ENCODE assay signal across 23 cellular contexts in genomic region chr11:32110795-32111194, GRCh38. TPM values are rescaled to one million over a fixed set of nuclear protein-coding genes. Genes with fewer than 3 reads are reported as not detected.
DNase-seq lines count a peak whose midpoint lies in the region; ATAC-seq, FAIRE-seq and TF ChIP-seq lines count a peak whose summit lies in the region.
"Had no signal": no experiment of that assay in that cellular context is flagged by ENCODE, and none has a peak within 500 bp of the region (broad histone marks: within the 10 kb centered on the region; RNA-seq: fewer than 3 reads in every experiment).

No MANE protein-coding gene starts in this region.

- WGBS in HepG2 (ENCODE audit: low lambda C conversion rate), result 0% methylated on average over 2 of the region's 3 CpGs
- WGBS in testis, 2 donors, result 91 to 95% methylated on average over 3 of the region's 3 CpGs

- no peaks in the 10 kb centered on the region for H3K79me2 ChIP-seq in HepG2 (ENCODE audit: insufficient read depth, low read length)

- CTCF ChIA-PET in HepG2 (lab: Yijun Ruan, JAX; ENCODE audit: low intra/inter-chr PET ratio, low total read pairs), result no interaction called here

- H3K4me2 ChIP-seq in HepG2 (ENCODE audit: low read depth, low read length), result no peak overlapping the region
- H3K4me2 ChIP-seq: BLaER1 treated with 17β-estradiol and CSF1 and Interleukin-3, amounts not matched to agents 10 nM and 100 nM; GM23338 had no signal

- TF ChIP-seq CTCF in bronchial epithelial cell (IDR thresholded peaks at IDR 0.05; ENCODE audit: insufficient read depth, low read length, severe bottlenecking), result no peak
- TF ChIP-seq CTCF in HepG2 (CRISPR knock-in tag; IDR thresholded peaks at IDR 0.05), result no peak
- TF ChIP-seq CTCF in testis (IDR thresholded peaks at IDR 0.05), result no peak
- TF ChIP-seq CTCF in uterus (IDR thresholded peaks at IDR 0.05), result no peak

- in situ Hi-C loops in HepG2 (cut with HindIII; ENCODE audit: extremely low pct_ligation_motif_present, low pct_unique_long_range_greater_than_20kb), result no loop called here

- no peak overlapping the region for H3K9ac ChIP-seq in HepG2 (ENCODE audit: insufficient read depth, low read depth, low read length)
- H3K9ac ChIP-seq: BLaER1 treated with 17β-estradiol and CSF1 and Interleukin-3, amounts not matched to agents 10 nM and 100 nM had no signal

- H3K4me1 ChIP-seq in HepG2 (ENCODE audit: insufficient read depth, low read length) (peaks cover 6% of the 10 kb centered on the region; the same call in 1 of the 2 replicates), testis (peaks cover 7% of the 10 kb centered on the region), uterus (no peaks in the 10 kb centered on the region)
- H3K4me1 ChIP-seq: BE2C had no signal

- POLR2A ChIA-PET in HepG2 (lab: Yijun Ruan, JAX), result no interaction called here

- FAIRE-seq in bronchial epithelial cell (lab: Jason Lieb, UNC) (peak; percentile 81), HepG2 (lab: Jason Lieb, UNC) (no peak)
- FAIRE-seq: A204.1, GM12891, GM18507 had no signal

- intact Hi-C loops in HepG2 (cut with micrococcal nuclease; ENCODE audit: unreplicated experiment) (no loop called here), testis (cut with DNase I; ENCODE audit: low total_unique reads) (no loop called here), uterus (cut with DNase I; ENCODE audit: low total_unique reads) (no loop called here)

- no peak overlapping the region for H3K4me3 ChIP-seq in bronchial epithelial cell (ENCODE audit: low read depth, low read length)
- H3K4me3 ChIP-seq in HepG2 (replicated peaks in 1 of 3; ENCODE audit: insufficient read depth in 1 of 3, low read depth in 2 of 3, low read length in 3 of 3), result no peak overlapping the region
- H3K4me3 ChIP-seq in testis, result no peak overlapping the region
- no peak overlapping the region for H3K4me3 ChIP-seq in uterus
- H3K4me3 ChIP-seq: BLaER1 treated with 17β-estradiol and CSF1 and Interleukin-3, amounts not matched to agents 10 nM and 100 nM; GM23338 had no signal

- peaks cover 6% of the 10 kb centered on the region; the same call in 1 of the 2 replicates for H4K20me1 ChIP-seq in HepG2 (ENCODE audit: insufficient read depth, low read length)

- no peak for TF ChIP-seq EP300 in HepG2 (IDR thresholded peaks at IDR 0.05; ENCODE audit: low read depth in 2 of 2, low read length in 2 of 2)
- TF ChIP-seq EP300 in HepG2 (CRISPR knock-in tag; IDR thresholded peaks at IDR 0.05; ENCODE audit: borderline replicate concordance), result no peak

- TF ChIP-seq POLR2A in HepG2 (IDR thresholded peaks at IDR 0.05; ENCODE audit: insufficient read depth in 1 of 2, low read depth in 2 of 2, low read length in 2 of 2) (no peak), testis (IDR thresholded peaks at IDR 0.05) (no peak), uterus (IDR thresholded peaks at IDR 0.05) (no peak)

- no peak overlapping the region for H2AFZ ChIP-seq in HepG2 (ENCODE audit: low read length)
- H2AFZ ChIP-seq: GM23338 had no signal

- TF ChIP-seq RAD21 in HepG2 (CRISPR knock-in tag; IDR thresholded peaks at IDR 0.05), result no peak

- H3K27ac ChIP-seq in HepG2 (ENCODE audit: extremely low read length, insufficient read depth, low read length), result no peak overlapping the region
- H3K27ac ChIP-seq in testis, result no peak overlapping the region
- no peak overlapping the region for H3K27ac ChIP-seq in uterus
- H3K27ac ChIP-seq: 22Rv1; BLaER1 treated with 17β-estradiol and CSF1 and Interleukin-3, amounts not matched to agents 10 nM and 100 nM had no signal

- ATAC-seq in HepG2 (peak; percentile 47; the same call in 1 of the 3 replicates), HG03439 (IDR thresholded peaks at IDR 0.05; ENCODE audit: unreplicated experiment) (no peak)
- ATAC-seq: GM23338, HCT116 had no signal

- H3K27me3 ChIP-seq in bronchial epithelial cell (ENCODE audit: control insufficient read depth, insufficient read depth, low read length) (peaks cover 5% of the 10 kb centered on the region), HepG2 (ENCODE audit: control insufficient read depth in 1 of 2, insufficient read depth in 2 of 2, low read length in 2 of 2) (peaks cover 2 to 46% of the 10 kb centered on the region in 2 experiments), testis (no peaks in the 10 kb centered on the region), uterus (no peaks in the 10 kb centered on the region)
- H3K27me3 ChIP-seq: BE2C; BLaER1 treated with 17β-estradiol and CSF1 and Interleukin-3, amounts not matched to agents 10 nM and 100 nM had no signal

- H3K9me3 ChIP-seq in HepG2 (ENCODE audit: low read length) (no peaks in the 10 kb centered on the region), testis (no peaks in the 10 kb centered on the region), uterus (no peaks in the 10 kb centered on the region)
- H3K9me3 ChIP-seq: BE2C; BLaER1 treated with 17β-estradiol and CSF1 and Interleukin-3, amounts not matched to agents 10 nM and 100 nM had no signal

- DNase-seq in NCI-H2227 (lab: John Stamatoyannopoulos, UW; ENCODE audit: unreplicated experiment) (peak; percentile 5), NCI-H2227 treated with DMSO at 0.1 percent for 48 hours (lab: John Stamatoyannopoulos, UW) (no peak), bronchial epithelial cell (ENCODE audit: low read depth) (no peak), HepG2 (ENCODE audit: low spot score) (no peak), activated gamma-delta T cell (lab: John Stamatoyannopoulos, UW) (no peak), testis (no peak), uterus (no peak)
- DNase-seq: AML-193; BE2C; CD4-positive, alpha-beta T cell; CD8-positive, alpha-beta memory T cell; DMS53; DMS79 treated with DMSO at 0.1 percent for 48 hours; GF-D8; H9 had no signal

- H3K36me3 ChIP-seq in bronchial epithelial cell (ENCODE audit: control insufficient read depth, insufficient read depth, low read length) (no peaks in the 10 kb centered on the region), HepG2 (replicated peaks in 1 of 2; ENCODE audit: control insufficient read depth in 1 of 2, insufficient read depth in 2 of 2, low read length in 2 of 2) (no peaks in the 10 kb centered on the region), testis (ENCODE audit: low read depth, missing control alignments) (no peaks in the 10 kb centered on the region), uterus (no peaks in the 10 kb centered on the region)
- H3K36me3 ChIP-seq: BE2C had no signal

- BruUV-seq in HepG2 (replicated peaks; lab: Mats Ljungman, UMichigan), result no TSS peak

TF ChIP-seq in HepG2, 621 proteins besides CTCF, POLR2A, EP300 and RAD21 (continues in another document):
- TF ChIP-seq HMG20A (CRISPR knock-in tag; IDR thresholded peaks at IDR 0.05; ENCODE audit: borderline replicate concordance), result peak; percentile 18; the same call in 1 of the 2 replicates
- TF ChIP-seq SNRNP70 (IDR thresholded peaks at IDR 0.05; ENCODE audit: low read depth, low read length), result no peak
- TF ChIP-seq BCL6 (CRISPR knock-in tag; IDR thresholded peaks at IDR 0.05), result peak; percentile 64
- TF ChIP-seq NR2F1 (CRISPR knock-in tag; IDR thresholded peaks at IDR 0.05), result peak in 1 of 2 experiments; percentile 67; a peak in 2 of 4 replicates
- no peak for TF ChIP-seq ZNF382 (CRISPR knock-in tag; IDR thresholded peaks at IDR 0.05; ENCODE audit: borderline replicate concordance)
- peak; percentile 76 for TF ChIP-seq NR2F2 (IDR thresholded peaks at IDR 0.05; ENCODE audit: borderline replicate concordance, low read depth)
- TF ChIP-seq ZNF781 (CRISPR knock-in tag; IDR thresholded peaks at IDR 0.05; ENCODE audit: borderline replicate concordance, not compliant biosample characterization), result no peak

RNA-seq across cellular contexts. Expression of gene RCN1, which starts 19.9 kb away (rescaled TPM):
- 107 and 113 TPM in 2 replicates for total RNA-seq in bronchial epithelial cell
- 14.7 and 28.5 TPM in 2 replicates for total RNA-seq in HepG2 (2016; rRNA removed; fragmentation: Illumina TruSeq; extraction: Trizol)
- total RNA-seq in HepG2 (2016; cell fraction: cytosol; rRNA removed; fragmentation: Illumina TruSeq; extraction: Trizol; ENCODE audit: low read depth), result 6.8 and 7.7 TPM in 2 replicates
- total RNA-seq in HepG2 (2016; cell fraction: insoluble cytoplasmic fraction; rRNA removed; fragmentation: Illumina TruSeq; extraction: Trizol), result 14.2 and 26.1 TPM in 2 replicates
- 15.0 and 16.9 TPM in 2 replicates for total RNA-seq in HepG2 (2016; cell fraction: membrane; rRNA removed; fragmentation: Illumina TruSeq; extraction: Trizol)
- 31.1 and 36.5 TPM in 2 replicates for total RNA-seq in HepG2 (2016; cell fraction: nucleus; rRNA removed; fragmentation: Illumina TruSeq; extraction: Trizol)
- 21.9 and 22.0 TPM in 2 replicates for polyA plus RNA-seq in HepG2 (2011; rRNA removed)
- polyA plus RNA-seq in HepG2 (2011; cell fraction: cytosol; rRNA removed), result 13.1 and 18.6 TPM in 2 replicates
- 13.9 and 19.0 TPM in 2 replicates for polyA plus RNA-seq in HepG2 (2011; cell fraction: nucleus; rRNA removed)
- polyA plus RNA-seq in HepG2 (2012), result 20.0 and 36.5 TPM in 2 replicates
- 10.1 and 12.3 TPM in 2 replicates for polyA plus RNA-seq in HepG2 (2016; cell fraction: cytosol; fragmentation: Illumina TruSeq; extraction: Trizol; ENCODE audit: low read depth)
- 24.9 and 25.0 TPM in 2 replicates for polyA plus RNA-seq in HepG2 (2016; cell fraction: insoluble cytoplasmic fraction; fragmentation: Illumina TruSeq; extraction: Trizol; ENCODE audit: low read depth)
- polyA plus RNA-seq in HepG2 (2016; cell fraction: membrane; fragmentation: Illumina TruSeq; extraction: Trizol; ENCODE audit: low read depth), result 19.5 and 23.7 TPM in 2 replicates
- polyA plus RNA-seq in HepG2 (2016; cell fraction: nucleus; fragmentation: Illumina TruSeq; extraction: Trizol; ENCODE audit: insufficient read depth, low read depth), result 72.9 and 82.2 TPM in 2 replicates
- 7.9 and 62.4 TPM in 2 replicates for polyA minus RNA-seq in HepG2 (2011; rRNA and poly(A)+ RNA removed; ENCODE audit: low replicate concordance)
- 15.3 and 17.1 TPM in 2 replicates for polyA minus RNA-seq in HepG2 (2011; cell fraction: cytosol; rRNA and poly(A)+ RNA removed)
- 18.0 and 23.4 TPM in 2 replicates for polyA minus RNA-seq in HepG2 (2011; cell fraction: nucleus; rRNA and poly(A)+ RNA removed)
- 10 to 100 TPM; 44.4 to 47.3 TPM for total RNA-seq in testis
- polyA plus RNA-seq in testis (ENCODE audit: insufficient read depth, low read depth, low replicate concordance), result 82.6 TPM
- 100 to 1,000 TPM in 1 of 4 donors, 10 to 100 TPM in 3; 26.1 to 221 (median 67.9) TPM for total RNA-seq in uterus
